ENCODE assay signal across 15 cellular contexts in genomic region chr10:74117738-74118137, GRCh38. TPM values are rescaled to one million over a fixed set of nuclear protein-coding genes. Genes with fewer than 3 reads are reported as not detected.
A peak's percentile ranks its signal among the peaks of the same experiment; 100 is the strongest.
DNase-seq lines count a peak whose midpoint lies in the region; ATAC-seq and TF ChIP-seq lines count a peak whose summit lies in the region.
"Had no signal": no experiment of that assay in that cellular context is flagged by ENCODE, and none has a peak within 500 bp of the region (broad histone marks: within the 10 kb centered on the region; RNA-seq: fewer than 3 reads in every experiment).

No MANE protein-coding gene starts in this region.

- H3K4me1 ChIP-seq in SJCRH30 (no peaks in the 10 kb centered on the region), right cardiac atrium (ENCODE audit: control insufficient read depth, insufficient read depth, low read length) (no peaks in the 10 kb centered on the region)
- H3K4me1 ChIP-seq: colonic mucosa had no signal

- peaks cover 78% of the 10 kb centered on the region for H3K36me3 Mint-ChIP-seq in activated CD4-positive, alpha-beta T cell treated with anti-CD3 and anti-CD28 coated beads, Interleukin-2, amount 10 ng/mL, durations not matched to agents 24 days and 14 days (ENCODE audit: low read depth)
- H3K36me3 Mint-ChIP-seq in brain, result peaks cover 87% of the 10 kb centered on the region
- peaks cover 88% of the 10 kb centered on the region for H3K36me3 Mint-ChIP-seq in stimulated activated memory B cell treated with anti-CD40 and anti-IgM and Interleukin-4, amounts not matched to agents 10 μg/mL and 1 μg/mL and 100 μg/mL, for 72 hours

- H3K27ac ChIP-seq in SJCRH30, result no peak overlapping the region
- no peak overlapping the region for H3K27ac ChIP-seq in right cardiac atrium (ENCODE audit: low read length)
- H3K27ac ChIP-seq: colonic mucosa, suprapubic skin had no signal

- peaks cover 64% of the 10 kb centered on the region for H3K36me3 ChIP-seq in SJCRH30

- no peak overlapping the region for H3K4me3 Mint-ChIP-seq in activated CD4-positive, alpha-beta T cell treated with anti-CD3 and anti-CD28 coated beads, Interleukin-2, amount 10 ng/mL, durations not matched to agents 24 days and 14 days
- no peak overlapping the region for H3K4me3 Mint-ChIP-seq in brain
- no peak overlapping the region for H3K4me3 Mint-ChIP-seq in stimulated activated memory B cell treated with anti-CD40 and anti-IgM and Interleukin-4, amounts not matched to agents 10 μg/mL and 1 μg/mL and 100 μg/mL, for 72 hours

- ATAC-seq in HG02642 (IDR thresholded peaks at IDR 0.05; ENCODE audit: poor library complexity, unreplicated experiment) (peak; percentile 54), right cardiac atrium (no peak)
- peak; percentile 56 for ATAC-seq in stimulated activated memory B cell treated with anti-CD40 and anti-IgM and Interleukin-4, amounts not matched to agents 10 μg/mL and 1 μg/mL and 100 μg/mL, for 72 hours

- no peaks in the 10 kb centered on the region for H3K27me3 Mint-ChIP-seq in activated CD4-positive, alpha-beta T cell treated with anti-CD3 and anti-CD28 coated beads, Interleukin-2, amount 10 ng/mL, durations not matched to agents 24 days and 14 days
- no peaks in the 10 kb centered on the region for H3K27me3 Mint-ChIP-seq in brain
- H3K27me3 Mint-ChIP-seq in stimulated activated memory B cell treated with anti-CD40 and anti-IgM and Interleukin-4, amounts not matched to agents 10 μg/mL and 1 μg/mL and 100 μg/mL, for 72 hours, result no peaks in the 10 kb centered on the region

- intact Hi-C loops in activated CD4-positive, alpha-beta T cell treated with anti-CD3 and anti-CD28 coated beads, Interleukin-2, amount 10 ng/mL, durations not matched to agents 24 days and 14 days (cut with micrococcal nuclease), result no loop called here
- intact Hi-C loops in right cardiac atrium (cut with DNase I), result no loop called here

- H3K4me3 ChIP-seq in SJCRH30 (no peak overlapping the region), right cardiac atrium (ENCODE audit: low read length) (no peak overlapping the region)
- H3K4me3 ChIP-seq: colonic mucosa, skin epidermis, suprapubic skin had no signal

- H3K9me3 ChIP-seq in SJCRH30 (replicated peaks), result no peaks in the 10 kb centered on the region
- H3K9me3 ChIP-seq in right cardiac atrium (ENCODE audit: control insufficient read depth, low read length), result no peaks in the 10 kb centered on the region
- H3K9me3 ChIP-seq: colonic mucosa, suprapubic skin had no signal

- DNase-seq in activated CD4-positive, alpha-beta T cell treated with anti-CD3 and anti-CD28 coated beads, Interleukin-2, amount 10 ng/mL, durations not matched to agents 24 days and 14 days, result no peak
- DNase-seq in activated CD4-positive, alpha-beta T cell treated with anti-CD3 and anti-CD28 coated beads for 48 hours, result no peak
- DNase-seq in germinal center (ENCODE audit: low spot score), result no peak
- DNase-seq in SJCRH30, result no peak
- DNase-seq in right cardiac atrium, result no peak
- DNase-seq: colonic mucosa, Kasumi-1, NCI-H187, NCI-H69, RPMI8226 had no signal

- H3K27ac Mint-ChIP-seq in activated CD4-positive, alpha-beta T cell treated with anti-CD3 and anti-CD28 coated beads, Interleukin-2, amount 10 ng/mL, durations not matched to agents 24 days and 14 days, result peak overlapping the region; percentile 72
- H3K27ac Mint-ChIP-seq in brain, result peak overlapping the region in 4 of 5 experiments; percentile 7 to 60 (median 35)
- peak overlapping the region; percentile 82 for H3K27ac Mint-ChIP-seq in stimulated activated memory B cell treated with anti-CD40 and anti-IgM and Interleukin-4, amounts not matched to agents 10 μg/mL and 1 μg/mL and 100 μg/mL, for 72 hours

- no peaks in the 10 kb centered on the region for H3K9me3 Mint-ChIP-seq in activated CD4-positive, alpha-beta T cell treated with anti-CD3 and anti-CD28 coated beads, Interleukin-2, amount 10 ng/mL, durations not matched to agents 24 days and 14 days
- H3K9me3 Mint-ChIP-seq in brain, result no peaks in the 10 kb centered on the region
- no peaks in the 10 kb centered on the region for H3K9me3 Mint-ChIP-seq in stimulated activated memory B cell treated with anti-CD40 and anti-IgM and Interleukin-4, amounts not matched to agents 10 μg/mL and 1 μg/mL and 100 μg/mL, for 72 hours

- no peak for TF ChIP-seq CTCF in brain (conservative IDR thresholded peaks at IDR 0.05)

- H3K27me3 ChIP-seq in SJCRH30 (no peaks in the 10 kb centered on the region), right cardiac atrium (ENCODE audit: control insufficient read depth, insufficient read depth) (no peaks in the 10 kb centered on the region)
- H3K27me3 ChIP-seq: colonic mucosa, suprapubic skin had no signal

- 91% methylated on average over 4 of the region's 4 CpGs for WGBS in right cardiac atrium

- H3K4me1 Mint-ChIP-seq in activated CD4-positive, alpha-beta T cell treated with anti-CD3 and anti-CD28 coated beads, Interleukin-2, amount 10 ng/mL, durations not matched to agents 24 days and 14 days, result peaks cover 17% of the 10 kb centered on the region
- H3K4me1 Mint-ChIP-seq in brain, result peaks cover 13% of the 10 kb centered on the region
- H3K4me1 Mint-ChIP-seq in stimulated activated memory B cell treated with anti-CD40 and anti-IgM and Interleukin-4, amounts not matched to agents 10 μg/mL and 1 μg/mL and 100 μg/mL, for 72 hours, result peaks cover 8% of the 10 kb centered on the region

RNA-seq across cellular contexts. Expression of gene AP3M1, which starts 32.9 kb away (rescaled TPM):
- total RNA-seq in activated CD4-positive, alpha-beta T cell treated with anti-CD3 and anti-CD28 coated beads, Interleukin-2, amount 10 ng/mL, durations not matched to agents 24 days and 14 days, result 51.0 and 51.9 TPM in 2 replicates
- polyA plus RNA-seq in brain (ENCODE audit: insufficient read depth, low read depth, low replicate concordance) (23.6 TPM), right cardiac atrium (12.6 TPM)
- total RNA-seq in SJCRH30 (2014; rRNA removed; shearing (Covaris generic)), result 42.1 and 43.1 TPM in 2 replicates
- 10 to 100 TPM; 23.3 to 29.5 (median 27.4) TPM for total RNA-seq in right cardiac atrium

RNA-seq across cellular contexts. Expression of gene ADK, which starts 33.3 kb away (rescaled TPM):
- total RNA-seq in activated CD4-positive, alpha-beta T cell treated with anti-CD3 and anti-CD28 coated beads, Interleukin-2, amount 10 ng/mL, durations not matched to agents 24 days and 14 days, result 54.8 and 58.3 TPM in 2 replicates
- polyA plus RNA-seq in brain (ENCODE audit: insufficient read depth, low read depth, low replicate concordance), result 27.7 TPM
- 42.7 and 48.6 TPM in 2 replicates for total RNA-seq in SJCRH30 (2014; rRNA removed; shearing (Covaris generic))
- 10 to 100 TPM; 34.5 to 42.2 (median 40.3) TPM for total RNA-seq in right cardiac atrium
- 41.0 TPM for polyA plus RNA-seq in right cardiac atrium

Comparison
In these comparisons a context has a peak if more than half of its experiments do, and no peak if none do; other contexts are left out.
1. ATAC-seq: peak in HG02642 (single experiment) and stimulated activated memory B cell treated with anti-CD40 and anti-IgM and Interleukin-4, amounts not matched to agents 10 μg/mL and 1 μg/mL and 100 μg/mL, for 72 hours (single experiment); none in right cardiac atrium (0 of 2).
2. Peak in every context shown above with its lines, with median percentiles within 50 percentile points of each other: H3K27ac Mint-ChIP-seq.